33 cellular contexts compared by ENCODE assay signal in genomic region chr7:46296526-46296925, GRCh38.
"Had no signal": no experiment of that assay in that cellular context is flagged by ENCODE, and none has a peak within 500 bp of the region (broad histone marks: within the 10 kb centered on the region; RNA-seq: fewer than 3 reads in every experiment).

No MANE protein-coding gene starts in this region.

- H3K36me3 ChIP-seq: adrenal gland, cardiac muscle cell, colonic mucosa, esophagus squamous epithelium, heart left ventricle, WERI-Rb-1 had no signal

- H3K4me1 ChIP-seq: adrenal gland, body of pancreas, colonic mucosa had no signal

- H3K27me3 ChIP-seq: adrenal gland, body of pancreas, cardiac muscle cell, colonic mucosa, esophagus squamous epithelium, heart left ventricle had no signal

- FAIRE-seq: endometrium, endothelial cell of umbilical vein had no signal

- H3K27ac ChIP-seq: adrenal gland, body of pancreas, cardiac muscle cell, colonic mucosa, esophagus squamous epithelium, heart left ventricle, WERI-Rb-1 had no signal

- DNase-seq: activated B cell treated with CpG ODN at 0.5 μM for 24 hours; activated CD4-positive, alpha-beta memory T cell treated with anti-CD3 and anti-CD28 coated beads for 36 hours; activated CD4-positive, alpha-beta T cell treated with anti-CD3 and anti-CD28 coated beads for 36 hours; activated CD4-positive, alpha-beta T cell treated with anti-CD3 and anti-CD28 coated beads, Interleukin-2, amount 10 ng/mL, durations not matched to agents 24 days and 14 days; activated CD4-positive, CD25-positive, alpha-beta regulatory T cell treated with anti-CD3 and anti-CD28 coated beads, Interleukin-2, amount 50 U/mL, for 72 hours; activated CD8-positive, alpha-beta memory T cell treated with anti-CD3 and anti-CD28 coated beads, Interleukin-2, amount 10 ng/mL, durations not matched to agents 7 days and 5 days; activated CD8-positive, alpha-beta memory T cell treated with anti-CD3 and anti-CD28 coated beads, Interleukin-2, amount 50 U/mL, for 4 hours; activated CD8-positive, alpha-beta T cell treated with anti-CD3 and anti-CD28 coated beads, Interleukin-2, amount 10 ng/mL, durations not matched to agents 7 days and 5 days; activated effector memory CD4-positive, alpha-beta T cell treated with anti-CD3 and anti-CD28 coated beads, Interleukin-2, amount 50 U/mL, for 16 hours; activated naive CD4-positive, alpha-beta T cell treated with anti-CD3 and anti-CD28 coated beads for 36 hours; activated naive CD8-positive, alpha-beta T cell treated with anti-CD3 and anti-CD28 coated beads for 36 hours; activated naive CD8-positive, alpha-beta T cell treated with anti-CD3 and anti-CD28 coated beads, Interleukin-2, amount 50 U/mL, for 24 hours; activated T-cell treated with anti-CD3 and anti-CD28 coated beads, Interleukin-2, amount 50 U/mL, for 1 hour; activated T-cell treated with anti-CD3 and anti-CD28 coated beads, Interleukin-2, amount 50 U/mL, for 48 hours; adrenal gland; amygdala; aorta; body of pancreas; central memory CD4-positive, alpha-beta T cell; cerebellar nuclear complex; colonic mucosa; effector CD8-positive, alpha-beta T cell; erythroblast; esophagus squamous epithelium; glutamatergic neuron; heart left ventricle; SW 1271; T-cell; T-helper 9 cell; WERI-Rb-1 had no signal

- H3K4me3 ChIP-seq: adrenal gland, body of pancreas, cardiac muscle cell, colonic mucosa, esophagus squamous epithelium, heart left ventricle had no signal

- ATAC-seq: activated CD4-positive, alpha-beta T cell treated with anti-CD3 and anti-CD28 coated beads for 36 hours; activated CD8-positive, alpha-beta memory T cell treated with anti-CD3 and anti-CD28 coated beads, Interleukin-2, amount 10 ng/mL, durations not matched to agents 7 days and 5 days; activated CD8-positive, alpha-beta T cell treated with anti-CD3 and anti-CD28 coated beads, Interleukin-2, amount 10 ng/mL, durations not matched to agents 7 days and 5 days; activated naive CD8-positive, alpha-beta T cell treated with anti-CD3 and anti-CD28 coated beads, Interleukin-2, amount 50 U/mL, for 24 hours; body of pancreas; heart left ventricle; T-cell had no signal

- H3K9me3 ChIP-seq: body of pancreas, colonic mucosa had no signal
